In the genomic region with DNA sequence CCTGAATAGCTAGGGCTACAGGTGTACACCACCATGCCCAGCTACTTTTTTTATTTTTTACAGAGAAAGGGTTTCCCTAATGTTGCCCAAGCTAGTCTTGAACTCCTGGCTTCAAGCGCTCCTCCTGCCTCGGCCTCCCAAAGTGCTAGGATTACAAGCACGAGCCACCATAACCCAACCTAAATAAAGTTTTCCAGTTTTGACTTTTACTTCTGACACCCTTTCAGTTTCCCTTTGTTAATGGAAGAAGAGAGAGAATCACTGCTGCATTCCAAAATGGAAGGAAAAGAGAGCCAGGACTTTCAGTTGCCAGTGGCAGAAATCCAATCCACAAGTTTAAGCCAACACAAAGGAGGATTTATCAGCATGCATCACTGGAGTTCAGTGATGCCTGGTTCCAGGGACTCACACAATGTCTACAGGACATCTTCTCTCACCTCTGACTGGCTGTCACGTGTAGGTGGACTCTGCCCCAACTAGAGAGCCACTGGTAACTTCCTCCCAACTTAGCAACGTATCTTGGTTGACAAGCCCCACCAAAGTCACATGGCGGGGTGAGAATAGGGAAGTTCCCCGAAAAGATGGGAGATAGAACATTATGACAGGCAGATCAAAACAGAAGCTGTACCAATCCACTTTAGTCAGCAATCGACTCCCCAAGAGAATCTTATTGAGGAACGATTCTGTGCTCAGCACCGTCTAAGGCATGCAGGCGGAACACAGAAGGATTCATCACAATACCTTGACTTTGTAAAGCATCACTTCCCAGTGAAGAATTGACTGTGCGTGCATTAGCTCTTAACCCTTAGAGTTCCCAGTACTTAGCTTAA, we compare ENCODE assay signal across 9 cellular contexts. TPM values are rescaled to one million over a fixed set of nuclear protein-coding genes. Genes with fewer than 3 reads are reported as not detected.
DNase-seq lines count a peak whose midpoint lies in the region; ATAC-seq, FAIRE-seq and TF ChIP-seq lines count a peak whose summit lies in the region.
"Had no signal": no experiment of that assay in that cellular context is flagged by ENCODE, and none has a peak within 500 bp of the region (broad histone marks: within the 10 kb centered on the region; RNA-seq: fewer than 3 reads in every experiment).

No MANE protein-coding gene starts in this region.

- TF ChIP-seq CTCF in GM12878 (IDR thresholded peaks at IDR 0.05 in 2 of 3, conservative IDR thresholded peaks at IDR 0.05 in 1 of 3; ENCODE audit: control insufficient read depth in 2 of 3, extremely low read depth in 1 of 3, insufficient read depth in 1 of 3, low read depth in 3 of 3, low read length in 3 of 3) (no peak), RWPE1 (conservative IDR thresholded peaks at IDR 0.05; ENCODE audit: low read depth) (no peak)

- no TSS peak for BruUV-seq in GM12878 (replicated peaks; lab: Mats Ljungman, UMichigan)

- SMC1A ChIA-PET in GM12878 (lab: Charles Lee; ENCODE audit: uncharacterized antibody, unreplicated experiment) = interaction anchor here (0.7 kb wide), 1 partner anchor 14 kb away, joined by 3 read pairs; no protein-coding TSS in a partner anchor

- FAIRE-seq in GM12878 (lab: Jason Lieb, UNC) = no peak

- peak overlapping the region; percentile 46 for H3K27ac ChIP-seq in GM12878 (ENCODE audit: control insufficient read depth, insufficient read depth)
- peak overlapping the region; percentile 2 to 20 for H3K27ac ChIP-seq in mucosa of rectum (ENCODE audit: low read depth in 2 of 2, low read length in 2 of 2)
- no peak overlapping the region for H3K27ac ChIP-seq in RWPE1

- ATAC-seq in HG03196 (IDR thresholded peaks at IDR 0.05; ENCODE audit: unreplicated experiment) (peak; percentile 45), GM12878 (peak; percentile 55), HG02973 (IDR thresholded peaks at IDR 0.05; ENCODE audit: unreplicated experiment) (no peak)

- CTCF ChIA-PET in GM12878 (lab: Yijun Ruan, JAX) (interaction anchor here (1.1 kb wide), 1 partner anchor 36 kb away, joined by 3 read pairs; no protein-coding TSS in a partner anchor), RWPE1 (lab: Yijun Ruan, JAX) (no interaction called here)

- H3K36me3 ChIP-seq in GM12878 (ENCODE audit: control insufficient read depth in 2 of 2, insufficient read depth in 2 of 2, low read length in 1 of 2) (no peaks in the 10 kb centered on the region), mucosa of rectum (ENCODE audit: control insufficient read depth in 2 of 2, insufficient read depth in 2 of 2, low read length in 2 of 2) (no peaks in the 10 kb centered on the region)

- H3K9ac ChIP-seq in GM12878 (ENCODE audit: control insufficient read depth, insufficient read depth, low read length) (no peak overlapping the region), mucosa of rectum (ENCODE audit: low read depth in 1 of 2, low read length in 2 of 2) (no peak overlapping the region)

- H4K20me1 ChIP-seq in GM12878 (ENCODE audit: control insufficient read depth, insufficient read depth) = no peaks in the 10 kb centered on the region

- DNase-seq in Caki2 (ENCODE audit: low read depth) = peak; percentile 12
- DNase-seq in GM12878 (ENCODE audit: low read depth, low spot score) = no peak
- no peak for DNase-seq in RWPE1 (ENCODE audit: low spot score)
- no peak for DNase-seq in NCI-H510A treated with DMSO at 0.1 percent for 48 hours (lab: John Stamatoyannopoulos, UW)
- DNase-seq in NCI-H1436 treated with DMSO at 0.1 percent for 48 hours (lab: John Stamatoyannopoulos, UW) = no peak
- DNase-seq: stimulated activated CD4-positive, alpha-beta T cell treated with anti-CD3 and anti-CD28 coated beads, Interleukin-4, amount 100 ng/mL, for 1 hour had no signal

- intact Hi-C loops in GM12878 (cut with micrococcal nuclease; ENCODE audit: unreplicated experiment) = no loop called here

- H3K4me1 ChIP-seq in GM12878 (ENCODE audit: control insufficient read depth, insufficient read depth, low read length) (peaks cover 25% of the 10 kb centered on the region), mucosa of rectum (ENCODE audit: control insufficient read depth in 2 of 2, insufficient read depth in 2 of 2, low read length in 2 of 2) (peaks cover 0 to 3% of the 10 kb centered on the region in 2 donors)

- RAD21 ChIA-PET in GM12878 (lab: Charles Lee; ENCODE audit: unreplicated experiment) = no interaction called here

- no peak for TF ChIP-seq POLR2A in GM12878 (IDR thresholded peaks at IDR 0.05; ENCODE audit: low read depth, low read length)

- no peaks in the 10 kb centered on the region; the same call in 2 of the 3 replicates for H3K9me3 ChIP-seq in GM12878 (replicated peaks; ENCODE audit: control insufficient read depth, insufficient read depth, low read length)
- no peaks in the 10 kb centered on the region for H3K9me3 ChIP-seq in mucosa of rectum (ENCODE audit: control insufficient read depth in 2 of 2, low read length in 2 of 2)

- POLR2A ChIA-PET in GM12878 (lab: Charles Lee) (no interaction called here), RWPE1 (lab: Yijun Ruan, JAX; ENCODE audit: low non-redundant PET) (no interaction called here)

- WGBS in GM12878 (ENCODE audit: insufficient coverage, insufficient replicate concordance, low lambda C conversion rate, missing lambda C conversion rate) = 26% methylated on average over 12 of the region's 12 CpGs

- peak overlapping the region; percentile 48 for H2AFZ ChIP-seq in GM12878 (ENCODE audit: control insufficient read depth, low read depth, low read length)

- peak; percentile 23 to 24; a peak in 1 of 4 replicates for TF ChIP-seq EP300 in GM12878 (IDR thresholded peaks at IDR 0.05; ENCODE audit: borderline replicate concordance in 1 of 2, control insufficient read depth in 1 of 2, low read depth in 2 of 2, low read length in 2 of 2)

- H3K27me3 ChIP-seq in GM12878 (replicated peaks in 1 of 2; ENCODE audit: control insufficient read depth in 2 of 2, insufficient read depth in 2 of 2, low read length in 1 of 2) (no peaks in the 10 kb centered on the region), mucosa of rectum (ENCODE audit: control insufficient read depth in 2 of 2, insufficient read depth in 2 of 2, low read length in 2 of 2) (no peaks in the 10 kb centered on the region)

- H3K4me2 ChIP-seq in GM12878 (ENCODE audit: control insufficient read depth, insufficient read depth) = peak overlapping the region; percentile 51

- no peaks in the 10 kb centered on the region for H3K79me2 ChIP-seq in GM12878 (ENCODE audit: control insufficient read depth, insufficient read depth, low read length)

- H3K4me3 ChIP-seq in GM12878 = no peak overlapping the region
- H3K4me3 ChIP-seq in mucosa of rectum (ENCODE audit: low read length in 2 of 2) = no peak overlapping the region

- no peak for TF ChIP-seq RAD21 in GM12878 (IDR thresholded peaks at IDR 0.05; ENCODE audit: insufficient read depth, low read depth, low read length)

- in situ Hi-C loops in Caki2 (cut with HindIII; ENCODE audit: low pct_unique_long_range_greater_than_20kb, low sequenced_read_pairs) (no loop called here), GM12878 (cut with MboI) (no loop called here)

TF ChIP-seq in GM12878, 131 proteins besides CTCF, POLR2A, EP300 and RAD21 (continues in another document):
- TF ChIP-seq TCF12 (IDR thresholded peaks at IDR 0.05; ENCODE audit: low read depth, low read length) (no peak), RBBP5 (conservative IDR thresholded peaks at IDR 0.05) (no peak), SRF (IDR thresholded peaks at IDR 0.05; ENCODE audit: low read depth in 2 of 2, low read length in 2 of 2) (0 out of 4 replicates have a peak, but pooled peaks of 1 of the 2 experiments have one; percentile 37), CREM (IDR thresholded peaks at IDR 0.05; ENCODE audit: low read depth) (no peak), BHLHE40 (IDR thresholded peaks at IDR 0.05; ENCODE audit: borderline replicate concordance in 1 of 2, low read depth in 2 of 2, low read length in 1 of 2) (peak; percentile 75 to 86), HDGF (IDR thresholded peaks at IDR 0.05) (no peak), HDAC6 (IDR thresholded peaks at IDR 0.05; ENCODE audit: unreplicated experiment) (no peak), SUZ12 (IDR thresholded peaks at IDR 0.05; ENCODE audit: unreplicated experiment) (no peak), ZNF384 (IDR thresholded peaks at IDR 0.05; ENCODE audit: borderline replicate concordance, low read depth, low read length) (no peak), LARP7 (IDR thresholded peaks at IDR 0.05) (no peak)

RNA-seq across cellular contexts. Expression of a gene that starts 46.5 kb away (rescaled TPM):
- not detected in 2 replicates for total RNA-seq in Caki2 (2014; rRNA removed; shearing (Covaris generic); ENCODE audit: low replicate concordance)
- total RNA-seq in GM12878 (2013; cell fraction: nucleolus; rRNA removed) = 0.27 and 0.33 TPM in 2 replicates
- total RNA-seq in GM12878 (2014; rRNA removed) (19.9 and 25.0 TPM in 2 replicates), GM12878 (2014; rRNA removed; fragmentation: Illumina TruSeq; extraction: Trizol) (23.1 and 26.0 TPM in 2 replicates), GM12878 (2021) (53.4 and 57.0 TPM in 2 replicates)
- 2.3 TPM for polyA plus RNA-seq in GM12878 (2011; ENCODE audit: low read depth)
- polyA plus RNA-seq in GM12878 (2011; rRNA removed) (27.2 and 30.2 TPM in 2 replicates), GM12878 (2014; fragmentation: Illumina TruSeq; extraction: Trizol) (28.7 and 34.1 TPM in 2 replicates), GM12878 (2014; fragmentation: Nextera tagmentation; extraction: Ambion mirVana) (1 to 10 TPM; 2.3 to 2.9 TPM), GM12878 (2014; rRNA removed) (26.2 and 26.5 TPM in 2 replicates), GM12878 (2016; fragmentation: Nextera tagmentation; extraction: Ambion mirVana) (10 to 100 TPM; 19.3 to 20.9 TPM)
- polyA plus RNA-seq in GM12878 (2011; cell fraction: cytosol; rRNA removed) = 30.5 and 31.0 TPM in 2 replicates
- polyA plus RNA-seq in GM12878 (2011; cell fraction: nucleus; rRNA removed) = 24.5 and 33.4 TPM in 2 replicates
- polyA plus RNA-seq in GM12878 (2012) = 4.4 and 7.7 TPM in 2 replicates
- 29.4 and 43.3 TPM in 2 replicates for polyA minus RNA-seq in GM12878 (2011; rRNA and poly(A)+ RNA removed)
- polyA minus RNA-seq in GM12878 (2011; cell fraction: cytosol; rRNA and poly(A)+ RNA removed) = 12.8 and 14.9 TPM in 2 replicates
- 13.3 and 24.4 TPM in 2 replicates for polyA minus RNA-seq in GM12878 (2011; cell fraction: nucleus; rRNA and poly(A)+ RNA removed)
